Comparison of ENCODE assay signal across 9 cellular contexts in genomic region chr22:25774575-25775026, GRCh38. TPM values are rescaled to one million over a fixed set of nuclear protein-coding genes. Genes with fewer than 3 reads are reported as not detected.
DNase-seq lines count a peak whose midpoint lies in the region; ATAC-seq and TF ChIP-seq lines count a peak whose summit lies in the region.
"Had no signal": no experiment of that assay in that cellular context is flagged by ENCODE, and none has a peak within 500 bp of the region (broad histone marks: within the 10 kb centered on the region; RNA-seq: fewer than 3 reads in every experiment).

No MANE protein-coding gene starts in this region.

- no peaks in the 10 kb centered on the region for H3K27me3 ChIP-seq in neural progenitor cell
- peaks cover 0 to 28% (median 3%) of the 10 kb centered on the region in 3 donors for H3K27me3 ChIP-seq in stomach

- 55 to 77% (median 58%) methylated on average over 6 to 12 of the region's 12 CpGs for WGBS in stomach, 5 donors

- peaks cover 3% of the 10 kb centered on the region for H3K27me3 Mint-ChIP-seq in neural progenitor cell (ENCODE audit: insufficient read depth, low read depth)

- DNase-seq in NCI-H1092 treated with DMSO at 0.1 percent for 48 hours (lab: John Stamatoyannopoulos, UW) (peak; percentile 6), NCI-H1092 (lab: John Stamatoyannopoulos, UW) (no peak), cardiac fibroblast (ENCODE audit: low read depth in 2 of 2) (no peak), neural progenitor cell (ENCODE audit: low spot score) (peak; percentile 71), occipital lobe (lab: John Stamatoyannopoulos, UW) (no peak), stomach (no peak)
- DNase-seq: AML-193 had no signal

- no peaks in the 10 kb centered on the region for H3K9me3 ChIP-seq in KOPT-K1 (ENCODE audit: insufficient read depth, low read length, poor library complexity, severe bottlenecking)
- no peaks in the 10 kb centered on the region for H3K9me3 ChIP-seq in neural progenitor cell (ENCODE audit: low read depth)
- H3K9me3 ChIP-seq in stomach, result no peaks in the 10 kb centered on the region

- H4K20me1 ChIP-seq in neural progenitor cell (ENCODE audit: low read depth), result no peaks in the 10 kb centered on the region

- H3K27ac Mint-ChIP-seq in neural progenitor cell, result no peak overlapping the region

- no peak overlapping the region for H3K4me3 ChIP-seq in cardiac fibroblast (replicated peaks in 1 of 2; ENCODE audit: low read depth in 2 of 2, low read length in 2 of 2)
- no peak overlapping the region for H3K4me3 ChIP-seq in neural progenitor cell
- H3K4me3 ChIP-seq in stomach, result no peak overlapping the region

- H3K4me2 ChIP-seq in neural progenitor cell, result no peak overlapping the region

- no peaks in the 10 kb centered on the region for H3K79me2 ChIP-seq in neural progenitor cell (ENCODE audit: low read depth)

- no peak overlapping the region for H3K9ac ChIP-seq in neural progenitor cell

- H3F3A ChIP-seq in neural progenitor cell (ENCODE audit: low read depth), result no peaks in the 10 kb centered on the region

- peak overlapping the region; percentile 43 for H3K27ac ChIP-seq in KOPT-K1 (ENCODE audit: low read depth, low read length, poor library complexity, severe bottlenecking)
- no peak overlapping the region for H3K27ac ChIP-seq in neural progenitor cell
- no peak overlapping the region for H3K27ac ChIP-seq in stomach

- peaks cover 8% of the 10 kb centered on the region for H3K4me1 Mint-ChIP-seq in neural progenitor cell

- no peaks in the 10 kb centered on the region for H3K36me3 Mint-ChIP-seq in neural progenitor cell

- no peaks in the 10 kb centered on the region for H3K9me3 Mint-ChIP-seq in neural progenitor cell

- TF ChIP-seq POLR2A in stomach (IDR thresholded peaks at IDR 0.05), result no peak

- no peak overlapping the region for H2AFZ ChIP-seq in neural progenitor cell (replicated peaks)

- TF ChIP-seq CTCF in cardiac fibroblast (IDR thresholded peaks at IDR 0.05; ENCODE audit: low read depth, low read length), result peak; percentile 62
- peak; percentile 82 for TF ChIP-seq CTCF in neural progenitor cell (IDR thresholded peaks at IDR 0.05)
- TF ChIP-seq CTCF in stomach (IDR thresholded peaks at IDR 0.05), result no peak

- H3K4me3 Mint-ChIP-seq in neural progenitor cell, result no peak overlapping the region

- TF ChIP-seq EP300 in stomach (IDR thresholded peaks at IDR 0.05), result no peak

- peaks cover 100% of the 10 kb centered on the region for H3K36me3 ChIP-seq in KOPT-K1 (ENCODE audit: insufficient read depth, low read length)
- no peaks in the 10 kb centered on the region for H3K36me3 ChIP-seq in neural progenitor cell
- no peaks in the 10 kb centered on the region for H3K36me3 ChIP-seq in stomach

- H3K4me1 ChIP-seq in neural progenitor cell (no peaks in the 10 kb centered on the region), stomach (no peaks in the 10 kb centered on the region)

- no peak for ATAC-seq in HG03135 (IDR thresholded peaks at IDR 0.05; ENCODE audit: unreplicated experiment)

- intact Hi-C loops in stomach (cut with DNase I; ENCODE audit: low total_unique reads), result loop anchor here (5.0 kb wide), 1 partner anchor 312 kb away; no protein-coding TSS in a partner anchor

RNA-seq across cellular contexts. Expression of gene MYO18B, which starts 32.6 kb away (rescaled TPM):
- total RNA-seq in neural progenitor cell (ENCODE audit: low replicate concordance) (0.09 TPM in 1 of 2 replicates, not detected in the other), occipital lobe (0.31 TPM), stomach (1 to 10 TPM in 2 of 5 donors, under 1 TPM in 2, not detected in 1; 0.58 to 7.6 (median 1.2) TPM)
- polyA plus RNA-seq in stomach, result 1 to 10 TPM in 1 of 3 donors, under 1 TPM in 2; 0.31 to 3.1 (median 0.75) TPM

Comparison
In these comparisons a context has a peak if more than half of its experiments do, and no peak if none do; other contexts are left out.
1. DNase-seq: peak in NCI-H1092 treated with DMSO at 0.1 percent for 48 hours (single experiment) and neural progenitor cell (single experiment); none in NCI-H1092 (single experiment), cardiac fibroblast (0 of 2), occipital lobe (single experiment) and stomach (single experiment).
2. CTCF ChIP-seq: peak in cardiac fibroblast (single experiment) and neural progenitor cell (single experiment); none in stomach (0 of 7).